In the genomic region with DNA sequence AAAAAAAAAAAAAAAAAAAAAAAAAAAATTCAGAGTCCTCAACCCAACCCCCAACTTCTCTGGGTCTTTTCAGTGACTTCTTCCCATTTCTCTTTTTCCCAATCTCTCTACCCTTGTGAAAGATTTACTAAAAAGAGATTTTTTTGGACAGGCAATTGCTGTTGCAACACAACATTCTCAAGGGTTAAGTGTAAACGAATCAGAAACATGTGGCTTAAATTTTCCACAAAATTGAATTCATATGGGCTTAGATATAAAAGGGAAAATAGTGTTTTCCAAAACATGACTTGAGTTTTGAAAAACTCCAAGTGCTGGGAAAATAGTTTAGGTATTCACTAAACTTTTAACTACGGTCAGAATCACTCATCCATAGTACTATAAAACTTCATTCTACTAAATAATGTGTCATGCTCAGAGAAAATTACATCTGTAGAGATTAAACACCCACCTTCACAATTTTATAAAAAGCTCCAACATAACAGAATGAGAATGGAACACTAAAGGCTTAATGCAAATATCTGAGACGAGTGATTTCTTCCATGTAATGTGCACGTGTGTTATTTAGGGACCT, we compare ENCODE assay signal across 25 cellular contexts.
A peak's percentile ranks its signal among the peaks of the same experiment; 100 is the strongest.
DNase-seq lines count a peak whose midpoint lies in the region; ATAC-seq and TF ChIP-seq lines count a peak whose summit lies in the region.
"Had no signal": no experiment of that assay in that cellular context is flagged by ENCODE, and none has a peak within 500 bp of the region (broad histone marks: within the 10 kb centered on the region; RNA-seq: fewer than 3 reads in every experiment).

No MANE protein-coding gene starts in this region.

- H3K4me3 Mint-ChIP-seq in immature natural killer cell: no peak overlapping the region
- H3K4me3 Mint-ChIP-seq: activated CD8-positive, alpha-beta T cell treated with anti-CD3 and anti-CD28 coated beads for 36 hours; dendritic cell treated with granulocyte-macrophage colony-stimulating factor and Interleukin-4, amounts not matched to agents 40 ng/mL and 50 ng/mL, for 4 days; GM23338; stimulated activated memory B cell treated with anti-CD40 and anti-IgM and Interleukin-4, amounts not matched to agents 10 μg/mL and 1 μg/mL and 100 μg/mL, for 72 hours had no signal

- intact Hi-C loops in sciatic nerve (cut with DNase I) (no loop called here), left lung (cut with DNase I) (no loop called here), head of caudate nucleus (cut with DNase I) (no loop called here)

- peaks cover 0 to 3% of the 10 kb centered on the region in 2 donors for H3K4me1 ChIP-seq in left lung
- H3K4me1 ChIP-seq: adrenal gland, BE2C, Caco-2, prostate gland had no signal

- DNase-seq in AG20443 (ENCODE audit: low spot score) (peak; percentile 72), HS-5 (ENCODE audit: low read depth) (peak; percentile 39), dedifferentiated amniotic fluid mesenchymal stem cell (ENCODE audit: extremely low spot score) (peak; percentile 86), sciatic nerve (ENCODE audit: low spot score) (no peak), immature natural killer cell (no peak), left lung (no peak), head of caudate nucleus (no peak), COR-L47 (lab: John Stamatoyannopoulos, UW) (no peak)
- DNase-seq: activated CD4-positive, CD25-positive, alpha-beta regulatory T cell treated with anti-CD3 and anti-CD28 coated beads, Interleukin-2, amount 50 U/mL, for 72 hours; activated CD8-positive, alpha-beta T cell treated with anti-CD3 and anti-CD28 coated beads for 36 hours; activated T-cell treated with anti-CD3 and anti-CD28 coated beads for 4 hours; adrenal gland; BE2C; Caco-2; MM.1S; NCI-H146; NCI-H2171; NCI-H526 treated with DMSO at 0.1 percent for 48 hours; small intestine had no signal

- no peaks in the 10 kb centered on the region for H3K9me3 ChIP-seq in left lung
- H3K9me3 ChIP-seq: adrenal gland, BE2C, Caco-2, prostate gland, thoracic aorta had no signal

- peaks cover 0 to 3% (median 0%) of the 10 kb centered on the region in 6 donors for H3K9me3 Mint-ChIP-seq in immature natural killer cell
- H3K9me3 Mint-ChIP-seq: activated CD8-positive, alpha-beta T cell treated with anti-CD3 and anti-CD28 coated beads for 36 hours; dendritic cell treated with granulocyte-macrophage colony-stimulating factor and Interleukin-4, amounts not matched to agents 40 ng/mL and 50 ng/mL, for 4 days had no signal

- H3K4me1 Mint-ChIP-seq in immature natural killer cell: no peaks in the 10 kb centered on the region
- H3K4me1 Mint-ChIP-seq: stimulated activated memory B cell treated with anti-CD40 and anti-IgM and Interleukin-4, amounts not matched to agents 10 μg/mL and 1 μg/mL and 100 μg/mL, for 72 hours had no signal

- H3K27ac ChIP-seq in left lung: no peak overlapping the region
- H3K27ac ChIP-seq: adrenal gland, prostate gland, thoracic aorta had no signal

- H3K36me3 ChIP-seq in left lung: no peaks in the 10 kb centered on the region
- H3K36me3 ChIP-seq: adrenal gland, BE2C, prostate gland, thoracic aorta had no signal

- H3K36me3 Mint-ChIP-seq in immature natural killer cell: no peaks in the 10 kb centered on the region
- H3K36me3 Mint-ChIP-seq: stimulated activated memory B cell treated with anti-CD40 and anti-IgM and Interleukin-4, amounts not matched to agents 10 μg/mL and 1 μg/mL and 100 μg/mL, for 72 hours had no signal

- no peak overlapping the region for H3K27ac Mint-ChIP-seq in immature natural killer cell
- H3K27ac Mint-ChIP-seq: activated CD8-positive, alpha-beta T cell treated with anti-CD3 and anti-CD28 coated beads for 36 hours; dendritic cell treated with granulocyte-macrophage colony-stimulating factor and Interleukin-4, amounts not matched to agents 40 ng/mL and 50 ng/mL, for 4 days; GM23338; stimulated activated memory B cell treated with anti-CD40 and anti-IgM and Interleukin-4, amounts not matched to agents 10 μg/mL and 1 μg/mL and 100 μg/mL, for 72 hours had no signal

- H3K27me3 ChIP-seq in left lung: no peaks in the 10 kb centered on the region
- H3K27me3 ChIP-seq: adrenal gland, BE2C had no signal

- no peak for TF ChIP-seq CTCF in left lung (IDR thresholded peaks at IDR 0.05)

- ATAC-seq in sciatic nerve: peak; percentile 74
- ATAC-seq in left lung: no peak
- ATAC-seq: activated CD8-positive, alpha-beta T cell treated with anti-CD3 and anti-CD28 coated beads for 36 hours; GM23338; K562; stimulated activated memory B cell treated with anti-CD40 and anti-IgM and Interleukin-4, amounts not matched to agents 10 μg/mL and 1 μg/mL and 100 μg/mL, for 72 hours had no signal

- H3K27me3 Mint-ChIP-seq in immature natural killer cell (ENCODE audit: low read depth in 3 of 3): peaks cover 0 to 5% (median 5%) of the 10 kb centered on the region in 3 donors
- H3K27me3 Mint-ChIP-seq: activated CD8-positive, alpha-beta T cell treated with anti-CD3 and anti-CD28 coated beads for 36 hours; dendritic cell treated with granulocyte-macrophage colony-stimulating factor and Interleukin-4, amounts not matched to agents 40 ng/mL and 50 ng/mL, for 4 days; stimulated activated memory B cell treated with anti-CD40 and anti-IgM and Interleukin-4, amounts not matched to agents 10 μg/mL and 1 μg/mL and 100 μg/mL, for 72 hours had no signal

- no peak overlapping the region for H3K4me3 ChIP-seq in left lung
- H3K4me3 ChIP-seq: adrenal gland, GM23338, K562, prostate gland, thoracic aorta had no signal

Comparison
In these comparisons a context has a peak if more than half of its experiments do, and no peak if none do; other contexts are left out.
1. DNase-seq: peak in AG20443 (single experiment), HS-5 (single experiment) and dedifferentiated amniotic fluid mesenchymal stem cell (single experiment); none in sciatic nerve (single experiment), immature natural killer cell (0 of 3), left lung (0 of 2), head of caudate nucleus (0 of 42) and COR-L47 (single experiment).